ENCODE assay signal across 1 cellular context in the genomic region with DNA sequence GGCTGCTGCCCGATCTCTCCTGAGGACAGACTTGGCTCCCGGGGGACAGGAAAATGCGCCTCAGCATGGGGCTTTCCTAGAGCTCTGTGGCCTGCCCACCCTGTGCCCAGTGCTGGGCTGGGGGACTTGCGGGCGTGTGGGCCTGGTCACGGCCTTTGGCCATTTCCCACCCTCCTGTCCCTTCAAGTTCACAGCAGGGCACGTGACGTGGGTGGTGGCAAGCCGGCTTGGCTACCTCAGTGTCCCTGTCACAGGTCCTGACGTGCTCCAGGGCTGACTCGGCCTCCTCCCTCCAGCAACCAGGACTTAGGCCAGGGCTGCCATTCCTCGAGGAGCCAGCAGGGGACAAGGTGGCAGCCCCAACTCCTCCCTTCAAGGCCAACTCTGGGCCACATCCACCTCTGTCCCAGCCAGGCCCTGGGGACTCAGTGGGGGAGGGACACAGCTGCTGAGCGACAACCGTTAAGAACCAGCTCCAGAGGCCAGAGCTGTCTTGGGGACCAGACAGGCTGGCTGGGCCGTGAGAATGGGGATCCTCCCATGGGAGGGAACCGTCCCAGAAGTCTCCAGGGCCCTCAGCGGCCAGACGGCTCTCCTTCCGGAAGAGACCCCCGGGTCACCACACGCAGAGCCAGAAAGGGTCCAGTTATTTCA.
TF ChIP-seq lines count a peak whose summit lies in the region.

No MANE protein-coding gene starts in this region.

TF ChIP-seq in HepG2, 621 proteins besides CTCF, POLR2A, EP300 and RAD21 (continued from another document and continues in another):
- TF ChIP-seq, protein P1, sequence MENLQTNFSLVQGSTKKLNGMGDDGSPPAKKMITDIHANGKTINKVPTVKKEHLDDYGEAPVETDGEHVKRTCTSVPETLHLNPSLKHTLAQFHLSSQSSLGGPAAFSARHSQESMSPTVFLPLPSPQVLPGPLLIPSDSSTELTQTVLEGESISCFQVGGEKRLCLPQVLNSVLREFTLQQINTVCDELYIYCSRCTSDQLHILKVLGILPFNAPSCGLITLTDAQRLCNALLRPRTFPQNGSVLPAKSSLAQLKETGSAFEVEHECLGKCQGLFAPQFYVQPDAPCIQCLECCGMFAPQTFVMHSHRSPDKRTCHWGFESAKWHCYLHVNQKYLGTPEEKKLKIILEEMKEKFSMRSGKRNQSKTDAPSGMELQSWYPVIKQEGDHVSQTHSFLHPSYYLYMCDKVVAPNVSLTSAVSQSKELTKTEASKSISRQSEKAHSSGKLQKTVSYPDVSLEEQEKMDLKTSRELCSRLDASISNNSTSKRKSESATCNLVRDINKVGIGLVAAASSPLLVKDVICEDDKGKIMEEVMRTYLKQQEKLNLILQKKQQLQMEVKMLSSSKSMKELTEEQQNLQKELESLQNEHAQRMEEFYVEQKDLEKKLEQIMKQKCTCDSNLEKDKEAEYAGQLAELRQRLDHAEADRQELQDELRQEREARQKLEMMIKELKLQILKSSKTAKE (CRISPR knock-in tag; IDR thresholded peaks at IDR 0.05; ENCODE audit: borderline replicate concordance): peak; percentile 52; the same call in 1 of the 2 replicates
- no peak; the same call in 1 of the 2 replicates for TF ChIP-seq ZNF12 (CRISPR knock-in tag; IDR thresholded peaks at IDR 0.05)
- TF ChIP-seq EZH2 (conservative IDR thresholded peaks at IDR 0.05; ENCODE audit: low read depth, low read length): no peak
- no peak for TF ChIP-seq HMG20A (CRISPR knock-in tag; IDR thresholded peaks at IDR 0.05; ENCODE audit: borderline replicate concordance)
- peak; percentile 89 for TF ChIP-seq PAF1 (CRISPR knock-in tag; IDR thresholded peaks at IDR 0.05)
- TF ChIP-seq ZKSCAN5 (CRISPR knock-in tag; IDR thresholded peaks at IDR 0.05): peak; percentile 69; the same call in 1 of the 2 replicates
- peak; percentile 99 for TF ChIP-seq ZNF263 (CRISPR knock-in tag; IDR thresholded peaks at IDR 0.05)
- peak; percentile 70 for TF ChIP-seq IRF2 (CRISPR knock-in tag; IDR thresholded peaks at IDR 0.05)
- TF ChIP-seq ZKSCAN1 (IDR thresholded peaks at IDR 0.05; ENCODE audit: low read length): no peak
- TF ChIP-seq DMAP1 (CRISPR knock-in tag; IDR thresholded peaks at IDR 0.05): peak; percentile 66; the same call in 1 of the 2 replicates
- no peak for TF ChIP-seq MED13 (CRISPR knock-in tag; IDR thresholded peaks at IDR 0.05)
- TF ChIP-seq SAP130 (CRISPR knock-in tag; IDR thresholded peaks at IDR 0.05; ENCODE audit: low read depth): peak; percentile 56
- TF ChIP-seq ZNF30 (CRISPR knock-in tag; IDR thresholded peaks at IDR 0.05): no peak
- TF ChIP-seq, protein P2, sequence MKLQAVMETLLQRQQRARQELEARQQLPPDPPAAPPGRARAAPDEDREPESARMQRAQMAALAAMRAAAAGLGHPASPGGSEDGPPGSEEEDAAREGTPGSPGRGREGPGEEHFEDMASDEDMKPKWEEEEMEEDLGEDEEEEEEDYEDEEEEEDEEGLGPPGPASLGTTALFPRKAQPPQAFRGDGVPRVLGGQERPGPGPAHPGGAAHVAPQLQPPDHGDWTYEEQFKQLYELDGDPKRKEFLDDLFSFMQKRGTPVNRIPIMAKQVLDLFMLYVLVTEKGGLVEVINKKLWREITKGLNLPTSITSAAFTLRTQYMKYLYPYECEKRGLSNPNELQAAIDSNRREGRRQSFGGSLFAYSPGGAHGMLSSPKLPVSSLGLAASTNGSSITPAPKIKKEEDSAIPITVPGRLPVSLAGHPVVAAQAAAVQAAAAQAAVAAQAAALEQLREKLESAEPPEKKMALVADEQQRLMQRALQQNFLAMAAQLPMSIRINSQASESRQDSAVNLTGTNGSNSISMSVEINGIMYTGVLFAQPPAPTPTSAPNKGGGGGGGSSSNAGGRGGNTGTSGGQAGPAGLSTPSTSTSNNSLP (IDR thresholded peaks at IDR 0.05; ENCODE audit: low read depth, low read length): 0 out of 2 replicates have a peak, but pooled peaks have one; percentile 28
- no peak for TF ChIP-seq ATM (IDR thresholded peaks at IDR 0.05; ENCODE audit: borderline replicate concordance)
- no peak for TF ChIP-seq ZNF564 (CRISPR knock-in tag; IDR thresholded peaks at IDR 0.05)
- no peak for TF ChIP-seq SIX1 (CRISPR knock-in tag; IDR thresholded peaks at IDR 0.05; ENCODE audit: borderline replicate concordance)
- TF ChIP-seq ZNF558 (CRISPR knock-in tag; IDR thresholded peaks at IDR 0.05; ENCODE audit: borderline replicate concordance): no peak
- 0 out of 2 replicates have a peak, but pooled peaks have one; percentile 77 for TF ChIP-seq ARID2 (CRISPR knock-in tag; IDR thresholded peaks at IDR 0.05; ENCODE audit: borderline replicate concordance)
- no peak; the same call in 1 of the 2 replicates for TF ChIP-seq ZNF761 (CRISPR knock-in tag; conservative IDR thresholded peaks at IDR 0.05)
- peak; percentile 81; the same call in 1 of the 2 replicates for TF ChIP-seq PHF21A (CRISPR knock-in tag; IDR thresholded peaks at IDR 0.05)
- TF ChIP-seq, protein P3, sequence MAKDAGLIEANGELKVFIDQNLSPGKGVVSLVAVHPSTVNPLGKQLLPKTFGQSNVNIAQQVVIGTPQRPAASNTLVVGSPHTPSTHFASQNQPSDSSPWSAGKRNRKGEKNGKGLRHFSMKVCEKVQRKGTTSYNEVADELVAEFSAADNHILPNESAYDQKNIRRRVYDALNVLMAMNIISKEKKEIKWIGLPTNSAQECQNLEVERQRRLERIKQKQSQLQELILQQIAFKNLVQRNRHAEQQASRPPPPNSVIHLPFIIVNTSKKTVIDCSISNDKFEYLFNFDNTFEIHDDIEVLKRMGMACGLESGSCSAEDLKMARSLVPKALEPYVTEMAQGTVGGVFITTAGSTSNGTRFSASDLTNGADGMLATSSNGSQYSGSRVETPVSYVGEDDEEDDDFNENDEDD (CRISPR knock-in tag; IDR thresholded peaks at IDR 0.05; ENCODE audit: borderline replicate concordance): no peak; the same call in 1 of the 2 replicates
- TF ChIP-seq ATAD3A (CRISPR knock-in tag; IDR thresholded peaks at IDR 0.05): no peak
- TF ChIP-seq, protein P4, sequence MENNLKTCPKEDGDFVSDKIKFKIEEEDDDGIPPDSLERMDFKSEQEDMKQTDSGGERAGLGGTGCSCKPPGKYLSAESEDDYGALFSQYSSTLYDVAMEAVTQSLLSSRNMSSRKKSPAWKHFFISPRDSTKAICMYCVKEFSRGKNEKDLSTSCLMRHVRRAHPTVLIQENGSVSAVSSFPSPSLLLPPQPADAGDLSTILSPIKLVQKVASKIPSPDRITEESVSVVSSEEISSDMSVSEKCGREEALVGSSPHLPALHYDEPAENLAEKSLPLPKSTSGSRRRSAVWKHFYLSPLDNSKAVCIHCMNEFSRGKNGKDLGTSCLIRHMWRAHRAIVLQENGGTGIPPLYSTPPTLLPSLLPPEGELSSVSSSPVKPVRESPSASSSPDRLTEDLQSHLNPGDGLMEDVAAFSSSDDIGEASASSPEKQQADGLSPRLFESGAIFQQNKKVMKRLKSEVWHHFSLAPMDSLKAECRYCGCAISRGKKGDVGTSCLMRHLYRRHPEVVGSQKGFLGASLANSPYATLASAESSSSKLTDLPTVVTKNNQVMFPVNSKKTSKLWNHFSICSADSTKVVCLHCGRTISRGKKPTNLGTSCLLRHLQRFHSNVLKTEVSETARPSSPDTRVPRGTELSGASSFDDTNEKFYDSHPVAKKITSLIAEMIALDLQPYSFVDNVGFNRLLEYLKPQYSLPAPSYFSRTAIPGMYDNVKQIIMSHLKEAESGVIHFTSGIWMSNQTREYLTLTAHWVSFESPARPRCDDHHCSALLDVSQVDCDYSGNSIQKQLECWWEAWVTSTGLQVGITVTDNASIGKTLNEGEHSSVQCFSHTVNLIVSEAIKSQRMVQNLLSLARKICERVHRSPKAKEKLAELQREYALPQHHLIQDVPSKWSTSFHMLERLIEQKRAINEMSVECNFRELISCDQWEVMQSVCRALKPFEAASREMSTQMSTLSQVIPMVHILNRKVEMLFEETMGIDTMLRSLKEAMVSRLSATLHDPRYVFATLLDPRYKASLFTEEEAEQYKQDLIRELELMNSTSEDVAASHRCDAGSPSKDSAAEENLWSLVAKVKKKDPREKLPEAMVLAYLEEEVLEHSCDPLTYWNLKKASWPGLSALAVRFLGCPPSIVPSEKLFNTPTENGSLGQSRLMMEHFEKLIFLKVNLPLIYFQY (CRISPR knock-in tag; IDR thresholded peaks at IDR 0.05; ENCODE audit: borderline replicate concordance): 0 out of 2 replicates have a peak, but pooled peaks have one; percentile 36
- TF ChIP-seq ZNF460 (CRISPR knock-in tag; IDR thresholded peaks at IDR 0.05; ENCODE audit: borderline replicate concordance): peak; percentile 35; the same call in 1 of the 2 replicates
- no peak for TF ChIP-seq CEBPB (IDR thresholded peaks at IDR 0.05; ENCODE audit: borderline replicate concordance, low read depth, low read length)
- no peak for TF ChIP-seq ZNF674 (CRISPR knock-in tag; IDR thresholded peaks at IDR 0.05; ENCODE audit: low read depth)
- peak; percentile 88 for TF ChIP-seq KDM2A (CRISPR knock-in tag; IDR thresholded peaks at IDR 0.05; ENCODE audit: borderline replicate concordance, low read depth)
- TF ChIP-seq, protein P5, sequence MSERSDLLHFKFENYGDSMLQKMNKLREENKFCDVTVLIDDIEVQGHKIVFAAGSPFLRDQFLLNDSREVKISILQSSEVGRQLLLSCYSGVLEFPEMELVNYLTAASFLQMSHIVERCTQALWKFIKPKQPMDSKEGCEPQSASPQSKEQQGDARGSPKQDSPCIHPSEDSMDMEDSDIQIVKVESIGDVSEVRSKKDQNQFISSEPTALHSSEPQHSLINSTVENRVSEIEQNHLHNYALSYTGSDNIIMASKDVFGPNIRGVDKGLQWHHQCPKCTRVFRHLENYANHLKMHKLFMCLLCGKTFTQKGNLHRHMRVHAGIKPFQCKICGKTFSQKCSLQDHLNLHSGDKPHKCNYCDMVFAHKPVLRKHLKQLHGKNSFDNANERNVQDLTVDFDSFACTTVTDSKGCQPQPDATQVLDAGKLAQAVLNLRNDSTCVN (CRISPR knock-in tag; IDR thresholded peaks at IDR 0.05; ENCODE audit: borderline replicate concordance): peak; percentile 61; the same call in 1 of the 2 replicates
- TF ChIP-seq, protein P6, sequence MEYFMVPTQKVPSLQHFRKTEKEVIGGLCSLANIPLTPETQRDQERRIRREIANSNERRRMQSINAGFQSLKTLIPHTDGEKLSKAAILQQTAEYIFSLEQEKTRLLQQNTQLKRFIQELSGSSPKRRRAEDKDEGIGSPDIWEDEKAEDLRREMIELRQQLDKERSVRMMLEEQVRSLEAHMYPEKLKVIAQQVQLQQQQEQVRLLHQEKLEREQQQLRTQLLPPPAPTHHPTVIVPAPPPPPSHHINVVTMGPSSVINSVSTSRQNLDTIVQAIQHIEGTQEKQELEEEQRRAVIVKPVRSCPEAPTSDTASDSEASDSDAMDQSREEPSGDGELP (IDR thresholded peaks at IDR 0.05; ENCODE audit: borderline replicate concordance, low read depth): peak; percentile 76; the same call in 1 of the 2 replicates
- TF ChIP-seq ZNF644 (CRISPR knock-in tag; IDR thresholded peaks at IDR 0.05; ENCODE audit: low read depth): peak; percentile 71; the same call in 1 of the 2 replicates
- TF ChIP-seq MEIS1 (CRISPR knock-in tag; IDR thresholded peaks at IDR 0.05; ENCODE audit: borderline replicate concordance): peak; percentile 67; the same call in 1 of the 2 replicates
- TF ChIP-seq MTF2 (CRISPR knock-in tag; IDR thresholded peaks at IDR 0.05; ENCODE audit: borderline replicate concordance): peak; percentile 17; the same call in 1 of the 2 replicates
- TF ChIP-seq, protein P7, sequence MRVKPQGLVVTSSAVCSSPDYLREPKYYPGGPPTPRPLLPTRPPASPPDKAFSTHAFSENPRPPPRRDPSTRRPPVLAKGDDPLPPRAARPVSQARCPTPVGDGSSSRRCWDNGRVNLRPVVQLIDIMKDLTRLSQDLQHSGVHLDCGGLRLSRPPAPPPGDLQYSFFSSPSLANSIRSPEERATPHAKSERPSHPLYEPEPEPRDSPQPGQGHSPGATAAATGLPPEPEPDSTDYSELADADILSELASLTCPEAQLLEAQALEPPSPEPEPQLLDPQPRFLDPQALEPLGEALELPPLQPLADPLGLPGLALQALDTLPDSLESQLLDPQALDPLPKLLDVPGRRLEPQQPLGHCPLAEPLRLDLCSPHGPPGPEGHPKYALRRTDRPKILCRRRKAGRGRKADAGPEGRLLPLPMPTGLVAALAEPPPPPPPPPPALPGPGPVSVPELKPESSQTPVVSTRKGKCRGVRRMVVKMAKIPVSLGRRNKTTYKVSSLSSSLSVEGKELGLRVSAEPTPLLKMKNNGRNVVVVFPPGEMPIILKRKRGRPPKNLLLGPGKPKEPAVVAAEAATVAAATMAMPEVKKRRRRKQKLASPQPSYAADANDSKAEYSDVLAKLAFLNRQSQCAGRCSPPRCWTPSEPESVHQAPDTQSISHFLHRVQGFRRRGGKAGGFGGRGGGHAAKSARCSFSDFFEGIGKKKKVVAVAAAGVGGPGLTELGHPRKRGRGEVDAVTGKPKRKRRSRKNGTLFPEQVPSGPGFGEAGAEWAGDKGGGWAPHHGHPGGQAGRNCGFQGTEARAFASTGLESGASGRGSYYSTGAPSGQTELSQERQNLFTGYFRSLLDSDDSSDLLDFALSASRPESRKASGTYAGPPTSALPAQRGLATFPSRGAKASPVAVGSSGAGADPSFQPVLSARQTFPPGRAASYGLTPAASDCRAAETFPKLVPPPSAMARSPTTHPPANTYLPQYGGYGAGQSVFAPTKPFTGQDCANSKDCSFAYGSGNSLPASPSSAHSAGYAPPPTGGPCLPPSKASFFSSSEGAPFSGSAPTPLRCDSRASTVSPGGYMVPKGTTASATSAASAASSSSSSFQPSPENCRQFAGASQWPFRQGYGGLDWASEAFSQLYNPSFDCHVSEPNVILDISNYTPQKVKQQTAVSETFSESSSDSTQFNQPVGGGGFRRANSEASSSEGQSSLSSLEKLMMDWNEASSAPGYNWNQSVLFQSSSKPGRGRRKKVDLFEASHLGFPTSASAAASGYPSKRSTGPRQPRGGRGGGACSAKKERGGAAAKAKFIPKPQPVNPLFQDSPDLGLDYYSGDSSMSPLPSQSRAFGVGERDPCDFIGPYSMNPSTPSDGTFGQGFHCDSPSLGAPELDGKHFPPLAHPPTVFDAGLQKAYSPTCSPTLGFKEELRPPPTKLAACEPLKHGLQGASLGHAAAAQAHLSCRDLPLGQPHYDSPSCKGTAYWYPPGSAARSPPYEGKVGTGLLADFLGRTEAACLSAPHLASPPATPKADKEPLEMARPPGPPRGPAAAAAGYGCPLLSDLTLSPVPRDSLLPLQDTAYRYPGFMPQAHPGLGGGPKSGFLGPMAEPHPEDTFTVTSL (CRISPR knock-in tag; IDR thresholded peaks at IDR 0.05; ENCODE audit: borderline replicate concordance): no peak
- peak; percentile 67 for TF ChIP-seq ZNF430 (CRISPR knock-in tag; IDR thresholded peaks at IDR 0.05)
- no peak for TF ChIP-seq LCORL (IDR thresholded peaks at IDR 0.05)
- TF ChIP-seq LCORL (CRISPR knock-in tag; IDR thresholded peaks at IDR 0.05): peak; percentile 86
- TF ChIP-seq, protein P8, sequence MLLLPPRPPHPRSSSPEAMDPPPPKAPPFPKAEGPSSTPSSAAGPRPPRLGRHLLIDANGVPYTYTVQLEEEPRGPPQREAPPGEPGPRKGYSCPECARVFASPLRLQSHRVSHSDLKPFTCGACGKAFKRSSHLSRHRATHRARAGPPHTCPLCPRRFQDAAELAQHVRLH (CRISPR knock-in tag; IDR thresholded peaks at IDR 0.05; ENCODE audit: borderline replicate concordance, low read depth): peak; percentile 91; the same call in 1 of the 2 replicates
- no peak; the same call in 1 of the 2 replicates for TF ChIP-seq ZNF563 (CRISPR knock-in tag; IDR thresholded peaks at IDR 0.05)
